23 cellular contexts compared by ENCODE assay signal in the genomic region with DNA sequence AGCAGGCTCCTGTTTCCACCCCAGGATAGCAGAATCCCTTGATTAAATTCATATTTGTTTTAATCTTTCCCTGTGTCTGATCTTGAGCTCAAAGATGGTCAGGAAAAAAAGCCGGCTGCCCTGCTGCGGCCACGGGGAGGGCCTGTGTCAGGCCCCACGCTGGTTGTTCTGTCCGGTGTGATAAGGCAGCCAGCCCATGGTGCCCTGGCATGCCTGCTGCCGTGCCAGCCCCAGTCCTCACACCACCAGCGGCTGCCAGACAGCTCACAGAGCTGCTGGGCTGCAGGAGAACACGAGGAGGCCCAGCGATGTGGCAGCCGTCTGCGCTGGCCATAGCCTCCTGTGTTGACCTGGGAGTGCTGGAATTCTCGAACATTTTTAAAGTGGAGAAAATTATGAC.
"Had no signal": no experiment of that assay in that cellular context is flagged by ENCODE, and none has a peak within 500 bp of the region (broad histone marks: within the 10 kb centered on the region; RNA-seq: fewer than 3 reads in every experiment).

No MANE protein-coding gene starts in this region.

- H3K9me3 ChIP-seq: breast epithelium, gastroesophageal sphincter, right lobe of liver, vagina had no signal

- DNase-seq: activated CD4-positive, alpha-beta T cell treated with anti-CD3 and anti-CD28 coated beads for 36 hours; activated CD4-positive, alpha-beta T cell treated with anti-CD3 and anti-CD28 coated beads, Interleukin-2, amount 50 U/mL, for 4 hours; activated CD8-positive, alpha-beta memory T cell treated with anti-CD3 and anti-CD28 coated beads for 24 hours; activated CD8-positive, alpha-beta memory T cell treated with anti-CD3 and anti-CD28 coated beads, Interleukin-2, amount 50 U/mL, for 4 hours; activated T-cell treated with anti-CD3 and anti-CD28 coated beads, Interleukin-2, amount 50 U/mL, for 24 hours; cerebellar nuclear complex; endodermal cell; kidney; mammary epithelial cell; midbrain; right lobe of liver; stimulated activated CD4-positive, alpha-beta T cell treated with anti-CD3 and anti-CD28 coated beads, Interleukin-1b, Interleukin-23, amount 100 ng/mL, for 48 hours; trophoblast cell had no signal

- H3K36me3 ChIP-seq: breast epithelium, gastroesophageal sphincter, right lobe of liver, vagina had no signal

- H3K4me3 ChIP-seq: breast epithelium, coronary artery, gastroesophageal sphincter, right lobe of liver, skin epidermis, vagina had no signal

- H3K27me3 ChIP-seq: breast epithelium, gastroesophageal sphincter, right lobe of liver, vagina had no signal

- H3K27ac ChIP-seq: breast epithelium, coronary artery, gastroesophageal sphincter, parathyroid adenoma, right lobe of liver, skin epidermis, vagina had no signal

- ATAC-seq: activated CD4-positive, alpha-beta T cell treated with anti-CD3 and anti-CD28 coated beads for 36 hours; activated naive CD4-positive, alpha-beta T cell treated with anti-CD3 and anti-CD28 coated beads, Interleukin-2, amount 50 U/mL, for 72 hours; activated T-helper 17 cell treated with anti-CD3 and anti-CD28 coated beads, Interleukin-2, amount 50 U/mL, for 72 hours; gastroesophageal sphincter; left lobe of liver; natural killer cell treated with Interleukin-12 subunit alpha and Interleukin-12 subunit beta and Interleukin-15 and Interleukin-18, amount 100 ng/mL, for 72 hours; right lobe of liver had no signal

- H3K4me1 ChIP-seq: breast epithelium, gastroesophageal sphincter, parathyroid adenoma, right lobe of liver, vagina had no signal
